ENCODE assay signal across 15 cellular contexts in genomic region chr19:47660435-47660832, GRCh38. TPM values are rescaled to one million over a fixed set of nuclear protein-coding genes. Genes with fewer than 3 reads are reported as not detected.
DNase-seq lines count a peak whose midpoint lies in the region; ATAC-seq and TF ChIP-seq lines count a peak whose summit lies in the region.
"Had no signal": no experiment of that assay in that cellular context is flagged by ENCODE, and none has a peak within 500 bp of the region (broad histone marks: within the 10 kb centered on the region; RNA-seq: fewer than 3 reads in every experiment).

No MANE protein-coding gene starts in this region.

- BruUV-seq in HCT116 (replicated peaks; lab: Mats Ljungman, UMichigan): no TSS peak

- no peak overlapping the region for H3K9ac ChIP-seq in HCT116 (ENCODE audit: low read length)

- DNase-seq in HCT116 (ENCODE audit: low read depth, low spot score) (peak; percentile 16), SW480 (ENCODE audit: low spot score) (peak; percentile 77), epithelial cell of prostate (ENCODE audit: low read depth, low spot score) (peak; percentile 61), prostate gland (ENCODE audit: low spot score) (no peak), HK-2 (ENCODE audit: unreplicated experiment) (no peak)
- no peak for DNase-seq in stimulated activated naive CD8-positive, alpha-beta T cell treated with anti-CD3 and anti-CD28 coated beads, Interleukin-15, Interleukin-2, amounts not matched to agents 100 U/mL and 50 U/mL, for 24 hours
- DNase-seq in activated CD4-positive, alpha-beta T cell treated with anti-CD3 and anti-CD28 coated beads, Interleukin-2, amount 50 U/mL, for 1 hour: no peak
- DNase-seq: activated CD4-positive, alpha-beta T cell treated with anti-CD3 and anti-CD28 coated beads for 48 hours; activated T-cell treated with anti-CD3 and anti-CD28 coated beads, Interleukin-2, amount 50 U/mL, for 4 hours; NCI-H2029; NCI-H524; stimulated activated CD4-positive, alpha-beta T cell treated with anti-CD3 and anti-CD28 coated beads, Interleukin-12 subunit alpha, Interleukin-12 subunit beta, amount 100 ng/mL, for 4 hours had no signal

- no peaks in the 10 kb centered on the region for H3K27me3 ChIP-seq in HCT116 (ENCODE audit: insufficient read depth, low read length)
- no peaks in the 10 kb centered on the region for H3K27me3 ChIP-seq in prostate gland (replicated peaks; ENCODE audit: insufficient read depth)
- H3K27me3 ChIP-seq: adrenal gland had no signal

- H3K79me2 ChIP-seq in HCT116 (ENCODE audit: insufficient read depth, low read length): peaks cover 25% of the 10 kb centered on the region; the same call in 1 of the 2 replicates

- H3K27ac ChIP-seq in HCT116 (ENCODE audit: low read depth, low read length) (no peak overlapping the region), epithelial cell of prostate (peak overlapping the region; percentile 42), prostate gland (peak overlapping the region; percentile 4 to 45)

- H3K4me2 ChIP-seq in HCT116 (ENCODE audit: low read length): peak overlapping the region; percentile 40
- H3K4me2 ChIP-seq: GM23338 had no signal

- POLR2A ChIA-PET in HCT116 (lab: Charles Lee): no interaction called here

- no peaks in the 10 kb centered on the region for H3K9me2 ChIP-seq in HCT116 (ENCODE audit: insufficient read depth)

- TF ChIP-seq RAD21 in HCT116 (IDR thresholded peaks at IDR 0.05; ENCODE audit: low read depth): no peak

- ATAC-seq in HCT116 (peak; percentile 63; the same call in 1 of the 2 replicates), HG02642 (IDR thresholded peaks at IDR 0.05; ENCODE audit: poor library complexity, unreplicated experiment) (no peak)
- no peak for ATAC-seq in stimulated activated naive CD8-positive, alpha-beta T cell treated with anti-CD3 and anti-CD28 coated beads, Interleukin-15, Interleukin-2, amounts not matched to agents 100 U/mL and 50 U/mL, for 24 hours
- ATAC-seq: activated T-cell treated with anti-CD3 and anti-CD28 coated beads, Interleukin-2, amount 50 U/mL, for 4 hours; GM23338 had no signal

- WGBS in prostate gland: 88% methylated on average over 6 of the region's 6 CpGs

- H3K4me3 ChIP-seq in HCT116 (replicated peaks in 1 of 2; ENCODE audit: low read depth in 1 of 2, low read length in 2 of 2): no peak overlapping the region
- H3K4me3 ChIP-seq in prostate gland: no peak overlapping the region
- H3K4me3 ChIP-seq: adrenal gland, GM23338 had no signal

- TF ChIP-seq POLR2A in HCT116 (IDR thresholded peaks at IDR 0.05; ENCODE audit: borderline replicate concordance, extremely low read depth, insufficient read depth, insufficient read length) (no peak), prostate gland (IDR thresholded peaks at IDR 0.05) (no peak)

- H3K4me1 ChIP-seq in HCT116 (ENCODE audit: control insufficient read depth in 1 of 2, insufficient read depth in 2 of 2, low read length in 2 of 2) (peaks cover 5 to 27% of the 10 kb centered on the region in 2 experiments; a peak in 3 of 4 replicates), prostate gland (replicated peaks) (peaks cover 23% of the 10 kb centered on the region)

- intact Hi-C loops in HCT116 (cut with micrococcal nuclease) (no loop called here), prostate gland (cut with DNase I) (no loop called here)

- no peaks in the 10 kb centered on the region for H3K9me3 ChIP-seq in HCT116 (ENCODE audit: control insufficient read depth in 1 of 2, insufficient read depth in 1 of 2, low read depth in 1 of 2, low read length in 2 of 2)
- no peaks in the 10 kb centered on the region for H3K9me3 ChIP-seq in prostate gland
- H3K9me3 ChIP-seq: adrenal gland had no signal

- no peaks in the 10 kb centered on the region for H3K36me3 ChIP-seq in HCT116 (ENCODE audit: control insufficient read depth in 1 of 2, insufficient read depth in 2 of 2, low read length in 2 of 2)
- no peaks in the 10 kb centered on the region for H3K36me3 ChIP-seq in prostate gland
- H3K36me3 ChIP-seq: adrenal gland had no signal

- CTCF ChIA-PET in HCT116 (lab: Charles Lee): no interaction called here

- H2AFZ ChIP-seq in HCT116 (ENCODE audit: low read depth, low read length, poor library complexity, severe bottlenecking): no peak overlapping the region
- H2AFZ ChIP-seq: GM23338 had no signal

- RAD21 ChIA-PET in HCT116 (lab: Charles Lee; ENCODE audit: low non-redundant PET in 1 of 2, low total read pairs in 2 of 2, uncharacterized antibody in 2 of 2, unreplicated experiment in 2 of 2): no interaction called here

- no peaks in the 10 kb centered on the region for H4K20me1 ChIP-seq in HCT116 (ENCODE audit: insufficient read depth)

- no peak for TF ChIP-seq CTCF in HCT116 (IDR thresholded peaks at IDR 0.05 in 2 of 3, conservative IDR thresholded peaks at IDR 0.05 in 1 of 3; ENCODE audit: borderline replicate concordance in 1 of 3, insufficient read depth in 1 of 3, low read depth in 2 of 3, low read length in 2 of 3)
- TF ChIP-seq CTCF in prostate gland (IDR thresholded peaks at IDR 0.05): no peak

TF ChIP-seq in HCT116, 20 proteins besides CTCF, POLR2A, EP300 and RAD21:
- TF ChIP-seq JUND (IDR thresholded peaks at IDR 0.05) (no peak), SP1 (IDR thresholded peaks at IDR 0.05; ENCODE audit: low read depth) (no peak), ELF1 (IDR thresholded peaks at IDR 0.05; ENCODE audit: borderline replicate concordance, low read depth) (no peak), SRF (IDR thresholded peaks at IDR 0.05; ENCODE audit: low read depth) (no peak), EZH2phosphoT487 (IDR thresholded peaks at IDR 0.05; ENCODE audit: borderline replicate concordance) (no peak), ZNF274 (IDR thresholded peaks at IDR 0.05; ENCODE audit: low read depth, low read length) (no peak)

RNA-seq across cellular contexts. Expression of gene BICRA, which starts 51.5 kb away (rescaled TPM):
- 11.3 TPM for total RNA-seq in HCT116 (2021; ENCODE audit: unreplicated experiment)
- polyA plus RNA-seq in HCT116 (2012): 7.3 and 8.5 TPM in 2 replicates
- 10 to 100 TPM; 19.4 to 25.3 TPM for total RNA-seq in prostate gland

RNA-seq across cellular contexts. Expression of gene EHD2, which starts 52.8 kb away (rescaled TPM):
- total RNA-seq in HCT116 (2021; ENCODE audit: unreplicated experiment) (60.5 TPM), prostate gland (10 to 100 TPM; 48.7 to 83.2 TPM)
- 66.6 and 71.3 TPM in 2 replicates for polyA plus RNA-seq in HCT116 (2012)

Comparison
In these comparisons a context has a peak if more than half of its experiments do, and no peak if none do; other contexts are left out.
1. DNase-seq: peak in HCT116 (single experiment), SW480 (single experiment) and epithelial cell of prostate (single experiment); none in prostate gland (single experiment), HK-2 (single experiment), stimulated activated naive CD8-positive, alpha-beta T cell treated with anti-CD3 and anti-CD28 coated beads, Interleukin-15, Interleukin-2, amounts not matched to agents 100 U/mL and 50 U/mL, for 24 hours (single experiment) and activated CD4-positive, alpha-beta T cell treated with anti-CD3 and anti-CD28 coated beads, Interleukin-2, amount 50 U/mL, for 1 hour (single experiment).